12 cellular contexts compared by ENCODE assay signal in genomic region chr3:14423197-14423743, GRCh38. TPM values are rescaled to one million over a fixed set of nuclear protein-coding genes. Genes with fewer than 3 reads are reported as not detected.
DNase-seq lines count a peak whose midpoint lies in the region; ATAC-seq, FAIRE-seq and TF ChIP-seq lines count a peak whose summit lies in the region.
"Had no signal": no experiment of that assay in that cellular context is flagged by ENCODE, and none has a peak within 500 bp of the region (broad histone marks: within the 10 kb centered on the region; RNA-seq: fewer than 3 reads in every experiment).

No MANE protein-coding gene starts in this region.

- CTCF ChIA-PET in PC-3 (lab: Charles Lee) = interaction anchor here (0.7 kb wide), 1 partner anchor 16 kb away, joined by 5 read pairs; no protein-coding TSS in a partner anchor

- no peak for FAIRE-seq in RCC 7860 (lab: Jason Lieb, UNC)

- peak; percentile 50; the same call in 1 of the 2 replicates for TF ChIP-seq CTCF in PC-3 (conservative IDR thresholded peaks at IDR 0.05; ENCODE audit: low read depth, low read length)
- no peak for TF ChIP-seq CTCF in prostate gland (IDR thresholded peaks at IDR 0.05)

- DNase-seq in NCI-H2196 (lab: John Stamatoyannopoulos, UW; ENCODE audit: unreplicated experiment) (peak; percentile 45), NCI-H2196 treated with DMSO at 0.1 percent for 48 hours (lab: John Stamatoyannopoulos, UW; ENCODE audit: unreplicated experiment) (no peak), PC-3 (peak; percentile 94), epithelial cell of prostate (ENCODE audit: low read depth, low spot score) (peak; percentile 74), prostate gland (ENCODE audit: low spot score) (peak; percentile 48), RCC 7860 (ENCODE audit: low spot score) (no peak)
- no peak for DNase-seq in effector CD4-positive, alpha-beta T cell
- DNase-seq: NCI-H2171, sigmoid colon had no signal

- POLR2A ChIA-PET in PC-3 (lab: Charles Lee; ENCODE audit: unreplicated experiment) = no interaction called here

- 63% methylated on average over 2 of the region's 2 CpGs for WGBS in prostate gland

- no peaks in the 10 kb centered on the region for H3K9me3 ChIP-seq in PC-3 (ENCODE audit: low read length)
- H3K9me3 ChIP-seq in prostate gland = no peaks in the 10 kb centered on the region
- H3K9me3 ChIP-seq: sigmoid colon had no signal

- H3K4me2 ChIP-seq in PC-3 (ENCODE audit: low read length) = no peak overlapping the region

- H3K9ac ChIP-seq in PC-3 (ENCODE audit: low read length) = no peak overlapping the region

- no peaks in the 10 kb centered on the region for H4K20me1 ChIP-seq in PC-3 (ENCODE audit: low read length)

- BruUV-seq in PC-3 (replicated peaks; lab: Mats Ljungman, UMichigan) = no TSS peak

- intact Hi-C loops in PC-3 (cut with micrococcal nuclease) = no loop called here
- intact Hi-C loops in prostate gland (cut with DNase I) = no loop called here

- no peaks in the 10 kb centered on the region for H3K9me2 ChIP-seq in PC-3 (replicated peaks; ENCODE audit: low read length)

- peak overlapping the region; percentile 4; the same call in 1 of the 2 replicates for H3K27ac ChIP-seq in PC-3 (ENCODE audit: low read length)
- no peak overlapping the region for H3K27ac ChIP-seq in epithelial cell of prostate
- H3K27ac ChIP-seq in prostate gland = no peak overlapping the region
- H3K27ac ChIP-seq: cardiac muscle cell, sigmoid colon had no signal

- H3F3A ChIP-seq in PC-3 (ENCODE audit: low read length, unreplicated experiment) = no peaks in the 10 kb centered on the region

- TF ChIP-seq POLR2A in prostate gland (IDR thresholded peaks at IDR 0.05) = no peak

- H2AFZ ChIP-seq in PC-3 (ENCODE audit: low read length) = no peak overlapping the region

- H3K27me3 ChIP-seq in PC-3 (ENCODE audit: low read length) = no peaks in the 10 kb centered on the region
- no peaks in the 10 kb centered on the region for H3K27me3 ChIP-seq in prostate gland (replicated peaks; ENCODE audit: insufficient read depth)
- H3K27me3 ChIP-seq: cardiac muscle cell, sigmoid colon had no signal

- ATAC-seq in PC-3 (peak; percentile 58), GM18870 (IDR thresholded peaks at IDR 0.05; ENCODE audit: unreplicated experiment) (no peak)
- ATAC-seq: SK-N-SH treated with all-trans-retinoic acid at 6 μM for 48 hours had no signal

- H3K36me3 ChIP-seq in PC-3 (ENCODE audit: low read depth, low read length) (no peaks in the 10 kb centered on the region; the same call in 1 of the 2 replicates), prostate gland (no peaks in the 10 kb centered on the region)
- H3K36me3 ChIP-seq: cardiac muscle cell had no signal

- H3K4me1 ChIP-seq in PC-3 (ENCODE audit: insufficient read depth, low read length) (peaks cover 42% of the 10 kb centered on the region), prostate gland (replicated peaks) (no peaks in the 10 kb centered on the region)

- H3K4me3 ChIP-seq in PC-3 (ENCODE audit: low read length) = no peak overlapping the region
- H3K4me3 ChIP-seq in prostate gland = no peak overlapping the region
- H3K4me3 ChIP-seq: cardiac muscle cell, sigmoid colon had no signal

- peaks cover 38% of the 10 kb centered on the region for H3K79me2 ChIP-seq in PC-3 (ENCODE audit: low read length)

RNA-seq across cellular contexts. Expression of gene SLC6A6, which starts 20.9 kb away (rescaled TPM):
- total RNA-seq in PC-3 (2014; rRNA removed) (28.1 and 31.9 TPM in 2 replicates), prostate gland (10 to 100 TPM in 1 of 2 donors, 1 to 10 TPM in 1; 6.9 to 24.5 TPM)

Comparison
In these comparisons a context has a peak if more than half of its experiments do, and no peak if none do; other contexts are left out.
1. DNase-seq: peak in NCI-H2196 (single experiment), PC-3 (single experiment), epithelial cell of prostate (single experiment) and prostate gland (single experiment); none in NCI-H2196 treated with DMSO at 0.1 percent for 48 hours (single experiment), effector CD4-positive, alpha-beta T cell (single experiment) and RCC 7860 (single experiment).